Comparison of ENCODE assay signal across 1 cellular context in the genomic region with DNA sequence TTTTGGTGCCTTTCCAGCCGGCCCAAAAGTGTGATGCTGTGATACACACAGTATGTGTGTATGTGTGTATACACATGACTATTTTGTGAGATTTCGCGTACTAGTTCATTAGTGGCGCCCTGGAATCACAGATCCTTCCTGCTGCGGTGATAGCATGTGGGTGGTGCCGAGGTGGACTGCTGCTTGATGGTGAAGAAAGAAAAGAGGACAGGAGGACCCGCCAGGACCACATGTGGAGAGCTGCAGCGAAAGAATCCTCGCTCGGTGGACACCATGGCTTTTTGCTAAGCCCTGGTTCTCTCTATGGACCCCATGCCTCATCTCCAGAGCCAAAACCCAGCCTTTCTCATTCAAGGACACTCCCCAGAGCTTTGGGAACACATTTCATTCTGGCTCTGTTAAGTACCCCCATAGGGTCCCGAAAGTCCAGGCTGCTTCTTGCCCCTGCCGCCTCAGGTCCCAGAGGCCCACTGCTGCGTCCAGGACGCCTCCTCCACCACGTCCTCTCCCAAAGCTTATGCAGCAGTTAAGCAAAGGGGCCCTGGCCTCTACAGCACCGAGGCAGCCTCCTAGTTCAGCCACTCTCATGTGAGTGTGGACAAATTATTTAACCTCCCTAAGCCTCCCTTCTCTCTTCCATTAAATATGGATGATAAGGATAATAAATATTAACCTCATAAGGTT.
TF ChIP-seq lines count a peak whose summit lies in the region.

No MANE protein-coding gene starts in this region.

TF ChIP-seq in HepG2, 621 proteins besides CTCF, POLR2A, EP300 and RAD21:
- TF ChIP-seq, protein P1, sequence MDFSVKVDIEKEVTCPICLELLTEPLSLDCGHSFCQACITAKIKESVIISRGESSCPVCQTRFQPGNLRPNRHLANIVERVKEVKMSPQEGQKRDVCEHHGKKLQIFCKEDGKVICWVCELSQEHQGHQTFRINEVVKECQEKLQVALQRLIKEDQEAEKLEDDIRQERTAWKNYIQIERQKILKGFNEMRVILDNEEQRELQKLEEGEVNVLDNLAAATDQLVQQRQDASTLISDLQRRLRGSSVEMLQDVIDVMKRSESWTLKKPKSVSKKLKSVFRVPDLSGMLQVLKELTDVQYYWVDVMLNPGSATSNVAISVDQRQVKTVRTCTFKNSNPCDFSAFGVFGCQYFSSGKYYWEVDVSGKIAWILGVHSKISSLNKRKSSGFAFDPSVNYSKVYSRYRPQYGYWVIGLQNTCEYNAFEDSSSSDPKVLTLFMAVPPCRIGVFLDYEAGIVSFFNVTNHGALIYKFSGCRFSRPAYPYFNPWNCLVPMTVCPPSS (IDR thresholded peaks at IDR 0.05), result no peak
- no peak for TF ChIP-seq ZSCAN20 (CRISPR knock-in tag; IDR thresholded peaks at IDR 0.05; ENCODE audit: borderline replicate concordance)
- TF ChIP-seq, protein P2, sequence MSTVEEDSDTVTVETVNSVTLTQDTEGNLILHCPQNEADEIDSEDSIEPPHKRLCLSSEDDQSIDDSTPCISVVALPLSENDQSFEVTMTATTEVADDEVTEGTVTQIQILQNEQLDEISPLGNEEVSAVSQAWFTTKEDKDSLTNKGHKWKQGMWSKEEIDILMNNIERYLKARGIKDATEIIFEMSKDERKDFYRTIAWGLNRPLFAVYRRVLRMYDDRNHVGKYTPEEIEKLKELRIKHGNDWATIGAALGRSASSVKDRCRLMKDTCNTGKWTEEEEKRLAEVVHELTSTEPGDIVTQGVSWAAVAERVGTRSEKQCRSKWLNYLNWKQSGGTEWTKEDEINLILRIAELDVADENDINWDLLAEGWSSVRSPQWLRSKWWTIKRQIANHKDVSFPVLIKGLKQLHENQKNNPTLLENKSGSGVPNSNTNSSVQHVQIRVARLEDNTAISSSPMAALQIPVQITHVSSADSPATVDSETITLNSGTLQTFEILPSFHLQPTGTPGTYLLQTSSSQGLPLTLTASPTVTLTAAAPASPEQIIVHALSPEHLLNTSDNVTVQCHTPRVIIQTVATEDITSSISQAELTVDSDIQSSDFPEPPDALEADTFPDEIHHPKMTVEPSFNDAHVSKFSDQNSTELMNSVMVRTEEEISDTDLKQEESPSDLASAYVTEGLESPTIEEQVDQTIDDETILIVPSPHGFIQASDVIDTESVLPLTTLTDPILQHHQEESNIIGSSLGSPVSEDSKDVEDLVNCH (CRISPR knock-in tag; IDR thresholded peaks at IDR 0.05), result no peak
- no peak for TF ChIP-seq TGIF2 (CRISPR knock-in tag; IDR thresholded peaks at IDR 0.05)
